In the genomic region with DNA sequence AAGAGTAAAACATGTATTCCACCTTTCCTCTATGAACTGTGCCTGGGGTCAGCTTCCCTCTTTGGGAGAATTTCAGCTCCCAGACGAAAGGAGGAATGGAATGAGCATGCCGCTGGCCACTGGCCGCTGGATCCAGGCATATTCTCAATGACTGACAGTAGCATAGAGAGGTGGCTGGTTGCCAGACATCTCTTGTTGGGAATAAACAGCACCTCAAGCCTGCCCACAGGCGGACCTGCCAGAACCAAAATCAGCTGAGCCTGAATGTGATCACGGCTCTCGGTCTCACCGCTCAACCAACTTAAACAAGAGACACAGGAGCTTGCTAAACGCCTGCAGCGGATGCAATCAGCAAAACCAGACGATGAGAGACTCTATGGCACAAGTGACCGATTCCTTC, we compare ENCODE assay signal across 23 cellular contexts.
"Had no signal": no experiment of that assay in that cellular context is flagged by ENCODE, and none has a peak within 500 bp of the region (broad histone marks: within the 10 kb centered on the region; RNA-seq: fewer than 3 reads in every experiment).

No MANE protein-coding gene starts in this region.

- H3K27me3 Mint-ChIP-seq: dendritic cell treated with granulocyte-macrophage colony-stimulating factor and Interleukin-4, amounts not matched to agents 40 ng/mL and 50 ng/mL, for 4 days; effector memory CD8-positive, alpha-beta T cell; naive B cell; progenitor cell of endocrine pancreas; stimulated activated naive B cell treated with anti-CD40 and anti-IgM and Interleukin-4, amounts not matched to agents 10 μg/mL and 1 μg/mL and 100 μg/mL, for 72 hours; stimulated activated naive CD8-positive, alpha-beta T cell treated with anti-CD3 and anti-CD28 coated beads, Interleukin-15, amount 100 ng/mL, for 72 hours had no signal

- H3K4me3 Mint-ChIP-seq: dendritic cell treated with granulocyte-macrophage colony-stimulating factor and Interleukin-4, amounts not matched to agents 40 ng/mL and 50 ng/mL, for 4 days; effector memory CD8-positive, alpha-beta T cell; naive B cell; nephron; stimulated activated naive B cell treated with anti-CD40 and anti-IgM and Interleukin-4, amounts not matched to agents 10 μg/mL and 1 μg/mL and 100 μg/mL, for 72 hours; stimulated activated naive CD8-positive, alpha-beta T cell treated with anti-CD3 and anti-CD28 coated beads, Interleukin-15, amount 100 ng/mL, for 72 hours had no signal

- H3K27ac Mint-ChIP-seq: dendritic cell treated with granulocyte-macrophage colony-stimulating factor and Interleukin-4, amounts not matched to agents 40 ng/mL and 50 ng/mL, for 4 days; progenitor cell of endocrine pancreas; stimulated activated naive B cell treated with anti-CD40 and anti-IgM and Interleukin-4, amounts not matched to agents 10 μg/mL and 1 μg/mL and 100 μg/mL, for 72 hours had no signal

- H3K27ac ChIP-seq: foreskin keratinocyte, neutrophil, ovary, right lobe of liver, spleen, testis, tibial nerve, upper lobe of right lung, vagina had no signal

- H3K27me3 ChIP-seq: foreskin keratinocyte, neutrophil, ovary, right lobe of liver, spleen, testis, tibial nerve, upper lobe of right lung, vagina had no signal

- H3K4me3 ChIP-seq: ovary, right lobe of liver, spleen, testis, tibial nerve, upper lobe of right lung, vagina had no signal

- ATAC-seq: effector memory CD8-positive, alpha-beta T cell; foreskin keratinocyte; right lobe of liver; stimulated activated naive B cell treated with anti-CD40 and anti-IgM and Interleukin-4, amounts not matched to agents 10 μg/mL and 1 μg/mL and 100 μg/mL, for 72 hours; stimulated activated naive CD8-positive, alpha-beta T cell treated with anti-CD3 and anti-CD28 coated beads, Interleukin-15, amount 100 ng/mL, for 72 hours; upper lobe of right lung had no signal

- H3K4me1 ChIP-seq: foreskin keratinocyte, right lobe of liver, spleen, testis, tibial nerve, upper lobe of right lung, vagina had no signal

- FAIRE-seq: colon had no signal

- DNase-seq: cerebellar nuclear complex; effector memory CD8-positive, alpha-beta T cell; foreskin keratinocyte; islet precursor cell; mesendoderm; naive B cell; ovary; stimulated activated CD4-positive, alpha-beta T cell treated with anti-CD3 and anti-CD28 coated beads, Interleukin-15, amount 100 ng/mL, for 24 hours; stimulated activated CD4-positive, alpha-beta T cell treated with anti-CD3 and anti-CD28 coated beads, Interleukin-1b, Interleukin-23, amount 100 ng/mL, for 48 hours; stimulated activated CD4-positive, alpha-beta T cell treated with anti-CD3 and anti-CD28 coated beads, Interleukin-4, amount 100 ng/mL, for 24 hours; stimulated activated naive B cell treated with anti-CD40 and anti-IgM and Interleukin-4, amounts not matched to agents 10 μg/mL and 1 μg/mL and 100 μg/mL, for 72 hours; stimulated activated naive CD8-positive, alpha-beta T cell treated with anti-CD3 and anti-CD28 coated beads, Interleukin-15, amount 100 ng/mL, for 72 hours; testis; upper lobe of right lung had no signal

- H3K36me3 ChIP-seq: ovary had no signal

- H3K9me3 ChIP-seq: neutrophil, testis had no signal

- H3K4me1 Mint-ChIP-seq: nephron; stimulated activated naive CD8-positive, alpha-beta T cell treated with anti-CD3 and anti-CD28 coated beads, Interleukin-15, amount 100 ng/mL, for 72 hours had no signal
